Comparison of ENCODE assay signal across 1 cellular context in the genomic region with DNA sequence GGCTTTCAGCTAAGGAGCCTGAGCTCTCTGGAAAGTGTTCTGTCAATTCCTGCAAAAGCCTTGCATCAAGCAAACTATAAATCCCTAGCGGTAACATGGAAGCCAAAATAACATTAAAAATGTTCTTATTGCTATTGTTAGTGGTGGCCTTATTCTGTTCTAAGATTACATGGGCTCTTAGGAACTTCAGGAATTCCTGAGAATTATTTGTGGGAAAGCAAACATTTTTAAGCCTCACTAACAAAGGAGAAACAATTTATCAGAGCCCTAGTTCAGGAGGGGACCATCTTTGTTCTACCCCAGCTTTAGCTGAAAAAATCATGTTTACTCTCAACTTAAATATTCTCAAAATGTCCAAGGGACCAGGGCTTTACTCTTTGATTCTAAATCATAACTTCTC.
TF ChIP-seq lines count a peak whose summit lies in the region.

No MANE protein-coding gene starts in this region.

TF ChIP-seq in IMR-90, 13 proteins besides CTCF, POLR2A, EP300 and RAD21 (continued from another document):
- TF ChIP-seq MAZ (IDR thresholded peaks at IDR 0.05; ENCODE audit: borderline replicate concordance, low read depth, low read length): no peak
- TF ChIP-seq RFX5 (IDR thresholded peaks at IDR 0.05; ENCODE audit: low read depth, low read length): no peak
- no peak for TF ChIP-seq MXI1 (IDR thresholded peaks at IDR 0.05; ENCODE audit: borderline replicate concordance, low read depth, low read length)
- no peak for TF ChIP-seq MAFK (IDR thresholded peaks at IDR 0.05; ENCODE audit: low read depth, low read length)
- no peak for TF ChIP-seq SMC3 (IDR thresholded peaks at IDR 0.05; ENCODE audit: low read depth, low read length)
- no peak for TF ChIP-seq CEBPB (IDR thresholded peaks at IDR 0.05; ENCODE audit: low read depth, low read length)
- TF ChIP-seq, protein P1, sequence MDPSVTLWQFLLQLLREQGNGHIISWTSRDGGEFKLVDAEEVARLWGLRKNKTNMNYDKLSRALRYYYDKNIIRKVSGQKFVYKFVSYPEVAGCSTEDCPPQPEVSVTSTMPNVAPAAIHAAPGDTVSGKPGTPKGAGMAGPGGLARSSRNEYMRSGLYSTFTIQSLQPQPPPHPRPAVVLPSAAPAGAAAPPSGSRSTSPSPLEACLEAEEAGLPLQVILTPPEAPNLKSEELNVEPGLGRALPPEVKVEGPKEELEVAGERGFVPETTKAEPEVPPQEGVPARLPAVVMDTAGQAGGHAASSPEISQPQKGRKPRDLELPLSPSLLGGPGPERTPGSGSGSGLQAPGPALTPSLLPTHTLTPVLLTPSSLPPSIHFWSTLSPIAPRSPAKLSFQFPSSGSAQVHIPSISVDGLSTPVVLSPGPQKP (IDR thresholded peaks at IDR 0.05; ENCODE audit: borderline replicate concordance, low read depth, low read length): no peak
- TF ChIP-seq FOS (IDR thresholded peaks at IDR 0.05; ENCODE audit: low read depth, low read length): no peak
TF ChIP-seq in IMR-90: peak in this region for 0.
